Comparison of ENCODE assay signal across 9 cellular contexts in genomic region chr11:26134481-26135355, GRCh38.
DNase-seq lines count a peak whose midpoint lies in the region; ATAC-seq and TF ChIP-seq lines count a peak whose summit lies in the region.
"Had no signal": no experiment of that assay in that cellular context is flagged by ENCODE, and none has a peak within 500 bp of the region (broad histone marks: within the 10 kb centered on the region; RNA-seq: fewer than 3 reads in every experiment).

No MANE protein-coding gene starts in this region.

- DNase-seq in heart right ventricle: no peak
- no peak for DNase-seq in Right ventricle myocardium inferior (ENCODE audit: missing footprints)
- peak; percentile 73 for DNase-seq in LNCaP clone FGC (ENCODE audit: low read depth)
- DNase-seq in fibroblast of gingiva (ENCODE audit: low read depth): peak; percentile 34
- no peak for DNase-seq in type B pancreatic cell (ENCODE audit: extremely low spot score, unreplicated experiment)
- no peak for DNase-seq in SW 1271 (lab: John Stamatoyannopoulos, UW)
- no peak for DNase-seq in stimulated activated naive CD8-positive, alpha-beta T cell treated with anti-CD3 and anti-CD28 coated beads, Interleukin-15, amount 100 ng/mL, for 72 hours
- DNase-seq in CD4-positive, alpha-beta T cell: no peak

- no peaks in the 10 kb centered on the region for H3K27me3 Mint-ChIP-seq in type B pancreatic cell
- H3K27me3 Mint-ChIP-seq in stimulated activated naive CD8-positive, alpha-beta T cell treated with anti-CD3 and anti-CD28 coated beads, Interleukin-15, amount 100 ng/mL, for 72 hours: no peaks in the 10 kb centered on the region
- no peaks in the 10 kb centered on the region for H3K27me3 Mint-ChIP-seq in CD4-positive, alpha-beta T cell

- CTCF ChIA-PET in CD4-positive, alpha-beta T cell (lab: Charles Lee): no interaction called here

- H3K36me3 ChIP-seq in heart right ventricle: no peaks in the 10 kb centered on the region

- H3K36me3 Mint-ChIP-seq in type B pancreatic cell: no peaks in the 10 kb centered on the region
- H3K36me3 Mint-ChIP-seq in CD4-positive, alpha-beta T cell (ENCODE audit: low read depth): no peaks in the 10 kb centered on the region

- no peaks in the 10 kb centered on the region for H3K4me1 Mint-ChIP-seq in type B pancreatic cell (ENCODE audit: unreplicated experiment)
- no peaks in the 10 kb centered on the region for H3K4me1 Mint-ChIP-seq in stimulated activated naive CD8-positive, alpha-beta T cell treated with anti-CD3 and anti-CD28 coated beads, Interleukin-15, amount 100 ng/mL, for 72 hours
- no peaks in the 10 kb centered on the region for H3K4me1 Mint-ChIP-seq in CD4-positive, alpha-beta T cell (ENCODE audit: low read depth)

- TF ChIP-seq CTCF in heart right ventricle (IDR thresholded peaks at IDR 0.05): peak in 8 of 9 donors; percentile 14 to 56 (median 38)
- TF ChIP-seq CTCF in LNCaP clone FGC (IDR thresholded peaks at IDR 0.05; ENCODE audit: control insufficient read depth, extremely low read depth, insufficient read depth): peak; percentile 75
- peak; percentile 66 for TF ChIP-seq CTCF in type B pancreatic cell (conservative IDR thresholded peaks at IDR 0.05)
- no peak for TF ChIP-seq CTCF in CD4-positive, alpha-beta T cell (IDR thresholded peaks at IDR 0.05)

- no peaks in the 10 kb centered on the region for H3K4me1 ChIP-seq in heart right ventricle

- no peaks in the 10 kb centered on the region for H3K9me3 ChIP-seq in heart right ventricle
- H3K9me3 ChIP-seq in CD4-positive, alpha-beta T cell (ENCODE audit: control insufficient read depth, low read length): no peaks in the 10 kb centered on the region

- WGBS in heart right ventricle, 2 donors: 57 to 61% methylated on average over 6 of the region's 6 CpGs

- H3K27ac ChIP-seq in heart right ventricle: no peak overlapping the region
- no peak overlapping the region for H3K27ac ChIP-seq in CD4-positive, alpha-beta T cell (ENCODE audit: low read depth, low read length)

- H3K27ac Mint-ChIP-seq in type B pancreatic cell: no peak overlapping the region
- H3K27ac Mint-ChIP-seq in stimulated activated naive CD8-positive, alpha-beta T cell treated with anti-CD3 and anti-CD28 coated beads, Interleukin-15, amount 100 ng/mL, for 72 hours: no peak overlapping the region
- no peak overlapping the region for H3K27ac Mint-ChIP-seq in CD4-positive, alpha-beta T cell

- POLR2A ChIA-PET in CD4-positive, alpha-beta T cell (lab: Charles Lee): no interaction called here

- H3K4me3 Mint-ChIP-seq in type B pancreatic cell: no peak overlapping the region
- H3K4me3 Mint-ChIP-seq in stimulated activated naive CD8-positive, alpha-beta T cell treated with anti-CD3 and anti-CD28 coated beads, Interleukin-15, amount 100 ng/mL, for 72 hours: no peak overlapping the region
- no peak overlapping the region for H3K4me3 Mint-ChIP-seq in CD4-positive, alpha-beta T cell

- H3K27me3 ChIP-seq in heart right ventricle: no peaks in the 10 kb centered on the region
- H3K27me3 ChIP-seq in CD4-positive, alpha-beta T cell (ENCODE audit: control insufficient read depth, insufficient read depth, low read length): no peaks in the 10 kb centered on the region

- intact Hi-C loops in heart right ventricle (cut with DNase I) (loop anchor here in 9 of 10 donors (2.0 to 5.0 kb wide), 4 partner anchors 147 to 157 kb away; no protein-coding TSS in a partner anchor), Right ventricle myocardium inferior (cut with DNase I) (loop anchor here (1.0 to 10.0 kb wide), 2 partner anchors 140 to 152 kb away; no protein-coding TSS in a partner anchor)
- intact Hi-C loops in CD4-positive, alpha-beta T cell (cut with DNase I, micrococcal nuclease): no loop called here

- ATAC-seq in heart right ventricle: peak in 1 of 8 donors; percentile 51
- no peak for ATAC-seq in Right ventricle myocardium inferior
- ATAC-seq in stimulated activated naive CD8-positive, alpha-beta T cell treated with anti-CD3 and anti-CD28 coated beads, Interleukin-15, amount 100 ng/mL, for 72 hours: no peak
- ATAC-seq in CD4-positive, alpha-beta T cell (ENCODE audit: poor library complexity): no peak
- ATAC-seq: sciatic nerve had no signal

- no peaks in the 10 kb centered on the region for H3K9me3 Mint-ChIP-seq in type B pancreatic cell
- peaks cover 3 to 7% of the 10 kb centered on the region in 2 donors for H3K9me3 Mint-ChIP-seq in stimulated activated naive CD8-positive, alpha-beta T cell treated with anti-CD3 and anti-CD28 coated beads, Interleukin-15, amount 100 ng/mL, for 72 hours
- no peaks in the 10 kb centered on the region for H3K9me3 Mint-ChIP-seq in CD4-positive, alpha-beta T cell

- H3K4me3 ChIP-seq in heart right ventricle (no peak overlapping the region), LNCaP clone FGC (ENCODE audit: low read depth, low read length) (no peak overlapping the region)

Comparison
In these comparisons a context has a peak if more than half of its experiments do, and no peak if none do; other contexts are left out.
1. DNase-seq: peak in LNCaP clone FGC (single experiment) and fibroblast of gingiva (single experiment); none in heart right ventricle (0 of 2), Right ventricle myocardium inferior (single experiment), type B pancreatic cell (single experiment), SW 1271 (0 of 2), stimulated activated naive CD8-positive, alpha-beta T cell treated with anti-CD3 and anti-CD28 coated beads, Interleukin-15, amount 100 ng/mL, for 72 hours (0 of 2) and CD4-positive, alpha-beta T cell (0 of 10).
2. intact Hi-C loops: an anchor here in heart right ventricle (2.0 to 5.0 kb wide) and Right ventricle myocardium inferior (1.0 to 10.0 kb wide); none called in CD4-positive, alpha-beta T cell.